ENCODE assay signal across 5 cellular contexts in genomic region chr16:76197925-76198324, GRCh38.
"Had no signal": no experiment of that assay in that cellular context is flagged by ENCODE, and none has a peak within 500 bp of the region (broad histone marks: within the 10 kb centered on the region; RNA-seq: fewer than 3 reads in every experiment).

No MANE protein-coding gene starts in this region.

- ATAC-seq: GM23338, K562 had no signal

- DNase-seq: H9, HCEC 1CT, IMR-90 had no signal
